12 cellular contexts compared by ENCODE assay signal in genomic region chr3:123036352-123037014, GRCh38. TPM values are rescaled to one million over a fixed set of nuclear protein-coding genes. Genes with fewer than 3 reads are reported as not detected.
DNase-seq lines count a peak whose midpoint lies in the region; ATAC-seq and TF ChIP-seq lines count a peak whose summit lies in the region.
"Had no signal": no experiment of that assay in that cellular context is flagged by ENCODE, and none has a peak within 500 bp of the region (broad histone marks: within the 10 kb centered on the region; RNA-seq: fewer than 3 reads in every experiment).

No MANE protein-coding gene starts in this region.

- no peak overlapping the region for H3K4me3 ChIP-seq in heart left ventricle
- H3K4me3 ChIP-seq in left ventricle myocardium inferior: no peak overlapping the region
- no peak overlapping the region for H3K4me3 ChIP-seq in SK-N-MC
- no peak overlapping the region for H3K4me3 ChIP-seq in foreskin fibroblast (ENCODE audit: low read depth in 1 of 2, low read length in 2 of 2)

- H3K9me3 ChIP-seq in heart left ventricle (no peaks in the 10 kb centered on the region), left ventricle myocardium inferior (replicated peaks) (no peaks in the 10 kb centered on the region), SK-N-MC (ENCODE audit: low read depth, low read length) (no peaks in the 10 kb centered on the region)

- H3K36me3 ChIP-seq in heart left ventricle (no peaks in the 10 kb centered on the region), left ventricle myocardium inferior (no peaks in the 10 kb centered on the region), SK-N-MC (ENCODE audit: insufficient read depth, low read length) (no peaks in the 10 kb centered on the region)

- TF ChIP-seq CTCF in heart left ventricle (IDR thresholded peaks at IDR 0.05) (peak in 2 of 12 donors; percentile 6 to 20), left ventricle myocardium inferior (IDR thresholded peaks at IDR 0.05; ENCODE audit: borderline replicate concordance) (no peak), foreskin fibroblast (IDR thresholded peaks at IDR 0.05; ENCODE audit: low read depth, low read length) (no peak)

- peaks cover 0 to 6% (median 0%) of the 10 kb centered on the region in 12 donors for H3K4me1 ChIP-seq in heart left ventricle
- peaks cover 8% of the 10 kb centered on the region for H3K4me1 ChIP-seq in left ventricle myocardium inferior

- no peak for TF ChIP-seq POLR2A in heart left ventricle (IDR thresholded peaks at IDR 0.05)

- no peak overlapping the region for H3K27ac ChIP-seq in heart left ventricle
- H3K27ac ChIP-seq in left ventricle myocardium inferior (replicated peaks): no peak overlapping the region
- H3K27ac ChIP-seq in SK-N-MC: peak overlapping the region; percentile 43

- H3K27me3 ChIP-seq in heart left ventricle (no peaks in the 10 kb centered on the region), left ventricle myocardium inferior (ENCODE audit: low read depth) (no peaks in the 10 kb centered on the region)

- intact Hi-C loops in heart left ventricle (cut with DNase I) (loop anchor here in 3 of 10 donors (5.0 to 10.0 kb wide), 3 partner anchors 168 to 221 kb away; partner anchors contain the start of gene SEC22A (in 1 of the 3)), left ventricle myocardium inferior (cut with micrococcal nuclease) (no loop called here)

- whole genome bisulfite sequencing in heart left ventricle, 4 donors: 49 to 66% (median 57%) methylated on average over 8 of the region's 8 CpGs

- H3K9ac ChIP-seq in SK-N-MC (ENCODE audit: insufficient read length): no peak overlapping the region

- DNase-seq in heart left ventricle: no peak
- no peak for DNase-seq in left ventricle myocardium inferior
- DNase-seq in SK-N-MC (ENCODE audit: low read depth, low spot score): peak; percentile 83
- peak; percentile 32 to 64 for DNase-seq in foreskin fibroblast
- no peak for DNase-seq in activated effector memory CD4-positive, alpha-beta T cell treated with anti-CD3 and anti-CD28 coated beads, Interleukin-2, amount 50 U/mL, for 16 hours
- no peak for DNase-seq in stimulated activated CD4-positive, alpha-beta T cell treated with anti-CD3 and anti-CD28 coated beads, Interleukin-2, amount 100 ng/mL, for 24 hours
- DNase-seq in HuH-7.5 (ENCODE audit: low spot score): no peak
- DNase-seq: central memory CD4-positive, alpha-beta T cell; NCI-H2107; T-helper 17 cell had no signal

- ATAC-seq in heart left ventricle (peak; percentile 31 to 73 (median 60)), GM19455 (IDR thresholded peaks at IDR 0.05; ENCODE audit: unreplicated experiment) (no peak)
- ATAC-seq: T-helper 17 cell had no signal

RNA-seq across cellular contexts. Expression of gene SEMA5B, which starts 8.9 kb away (rescaled TPM):
- total RNA-seq in heart left ventricle (10 to 100 TPM in 3 of 9 donors, 1 to 10 TPM in 6; 2.2 to 16.7 (median 7.4) TPM), left ventricle myocardium inferior (5.3 TPM)
- 1 to 10 TPM; 3.2 to 5.5 TPM for polyA plus RNA-seq in heart left ventricle
- total RNA-seq: T-helper 17 cell had no signal
- polyA plus RNA-seq: BJ had no signal

RNA-seq across cellular contexts. Expression of gene PDIA5, which starts 30.3 kb away (rescaled TPM):
- total RNA-seq in heart left ventricle (10 to 100 TPM in 2 of 9 donors, 1 to 10 TPM in 7; 3.3 to 16.3 (median 6.4) TPM), left ventricle myocardium inferior (6.0 TPM)
- polyA plus RNA-seq in heart left ventricle: 1 to 10 TPM; 3.7 to 7.3 TPM

Comparison
In these comparisons a context has a peak if more than half of its experiments do, and no peak if none do; other contexts are left out.
1. DNase-seq: peak in SK-N-MC (single experiment) and foreskin fibroblast (2 of 2); none in heart left ventricle (0 of 5), left ventricle myocardium inferior (single experiment), activated effector memory CD4-positive, alpha-beta T cell treated with anti-CD3 and anti-CD28 coated beads, Interleukin-2, amount 50 U/mL, for 16 hours (single experiment), stimulated activated CD4-positive, alpha-beta T cell treated with anti-CD3 and anti-CD28 coated beads, Interleukin-2, amount 100 ng/mL, for 24 hours (0 of 2) and HuH-7.5 (single experiment).